Comparison of ENCODE assay signal across 9 cellular contexts in genomic region chr5:160199410-160199911, GRCh38. TPM values are rescaled to one million over a fixed set of nuclear protein-coding genes. Genes with fewer than 3 reads are reported as not detected.
A peak's percentile ranks its signal among the peaks of the same experiment; 100 is the strongest.
DNase-seq lines count a peak whose midpoint lies in the region; ATAC-seq and TF ChIP-seq lines count a peak whose summit lies in the region.
"Had no signal": no experiment of that assay in that cellular context is flagged by ENCODE, and none has a peak within 500 bp of the region (broad histone marks: within the 10 kb centered on the region; RNA-seq: fewer than 3 reads in every experiment).

No MANE protein-coding gene starts in this region.

- no peaks in the 10 kb centered on the region for H4K20me1 ChIP-seq in PC-3 (ENCODE audit: low read length)

- peaks cover 15% of the 10 kb centered on the region for H3K4me1 Mint-ChIP-seq in CD14-positive monocyte
- peaks cover 0 to 11% (median 3%) of the 10 kb centered on the region in 7 donors for H3K4me1 Mint-ChIP-seq in naive thymus-derived CD4-positive, alpha-beta T cell
- H3K4me1 Mint-ChIP-seq in stimulated activated effector memory CD8-positive, alpha-beta T cell treated with anti-CD3 and anti-CD28 coated beads, Interleukin-12 subunit alpha, Interleukin-12 subunit beta, amount 100 ng/mL, for 72 hours, result peaks cover 10% of the 10 kb centered on the region

- POLR2A ChIA-PET in PC-3 (lab: Charles Lee; ENCODE audit: unreplicated experiment), result no interaction called here
- POLR2A ChIA-PET in naive thymus-derived CD4-positive, alpha-beta T cell (lab: Charles Lee), result no interaction called here

- peaks cover 0 to 2% (median 0%) of the 10 kb centered on the region in 7 donors for H3K9me3 Mint-ChIP-seq in CD14-positive monocyte
- no peaks in the 10 kb centered on the region for H3K9me3 Mint-ChIP-seq in naive thymus-derived CD4-positive, alpha-beta T cell
- H3K9me3 Mint-ChIP-seq in stimulated activated effector memory CD8-positive, alpha-beta T cell treated with anti-CD3 and anti-CD28 coated beads, Interleukin-12 subunit alpha, Interleukin-12 subunit beta, amount 100 ng/mL, for 72 hours, result no peaks in the 10 kb centered on the region

- H3K4me2 ChIP-seq in PC-3 (ENCODE audit: low read length), result peak overlapping the region; percentile 82

- TF ChIP-seq CTCF in CD14-positive monocyte (IDR thresholded peaks at IDR 0.05) (peak; percentile 97), PC-3 (conservative IDR thresholded peaks at IDR 0.05; ENCODE audit: low read depth, low read length) (peak; percentile 95)

- H2AFZ ChIP-seq in PC-3 (ENCODE audit: low read length), result peak overlapping the region; percentile 98

- no peak overlapping the region for H3K27ac ChIP-seq in PC-3 (ENCODE audit: low read length)
- no peak overlapping the region for H3K27ac ChIP-seq in naive thymus-derived CD4-positive, alpha-beta T cell (ENCODE audit: low read depth, low read length)

- no peak overlapping the region for H3K27ac Mint-ChIP-seq in CD14-positive monocyte
- H3K27ac Mint-ChIP-seq in naive thymus-derived CD4-positive, alpha-beta T cell, result peak overlapping the region in 2 of 9 donors; percentile 53 to 74
- peak overlapping the region; percentile 58 for H3K27ac Mint-ChIP-seq in stimulated activated effector memory CD8-positive, alpha-beta T cell treated with anti-CD3 and anti-CD28 coated beads, Interleukin-12 subunit alpha, Interleukin-12 subunit beta, amount 100 ng/mL, for 72 hours

- peak overlapping the region; percentile 69 to 84 for H3K4me3 Mint-ChIP-seq in CD14-positive monocyte
- peak overlapping the region; percentile 54 to 88 (median 78) for H3K4me3 Mint-ChIP-seq in naive thymus-derived CD4-positive, alpha-beta T cell
- H3K4me3 Mint-ChIP-seq in stimulated activated effector memory CD8-positive, alpha-beta T cell treated with anti-CD3 and anti-CD28 coated beads, Interleukin-12 subunit alpha, Interleukin-12 subunit beta, amount 100 ng/mL, for 72 hours, result peak overlapping the region; percentile 74

- H3K9ac ChIP-seq in PC-3 (ENCODE audit: low read length), result 0 out of 2 replicates have a peak overlapping the region, but pooled peaks have one; percentile 15

- peaks cover 4% of the 10 kb centered on the region; the same call in 1 of the 2 replicates for H3K4me1 ChIP-seq in PC-3 (ENCODE audit: insufficient read depth, low read length)
- peaks cover 0 to 3% of the 10 kb centered on the region in 2 donors for H3K4me1 ChIP-seq in naive thymus-derived CD4-positive, alpha-beta T cell (ENCODE audit: control insufficient read depth in 2 of 2, insufficient read depth in 2 of 2, low read length in 2 of 2)

- ATAC-seq in GM19438 (IDR thresholded peaks at IDR 0.05; ENCODE audit: low read depth, unreplicated experiment) (peak; percentile 99), HG03521 (IDR thresholded peaks at IDR 0.05; ENCODE audit: unreplicated experiment) (peak; percentile 95), PC-3 (peak; percentile 100)
- peak; percentile 93 for ATAC-seq in naive thymus-derived CD4-positive, alpha-beta T cell
- ATAC-seq in stimulated activated effector memory CD8-positive, alpha-beta T cell treated with anti-CD3 and anti-CD28 coated beads, Interleukin-12 subunit alpha, Interleukin-12 subunit beta, amount 100 ng/mL, for 72 hours, result peak; percentile 92

- no TSS peak for BruUV-seq in PC-3 (replicated peaks; lab: Mats Ljungman, UMichigan)

- intact Hi-C loops in CD14-positive monocyte (cut with micrococcal nuclease), result loop anchor here in 1 of 2 donors (2.0 kb wide), 1 partner anchor 145 kb away; no protein-coding TSS in a partner anchor
- intact Hi-C loops in PC-3 (cut with micrococcal nuclease), result loop anchor here (1.0 kb wide), 2 partner anchors 146 to 192 kb away; no protein-coding TSS in a partner anchor
- intact Hi-C loops in naive thymus-derived CD4-positive, alpha-beta T cell (cut with micrococcal nuclease), result loop anchor here (1.0 to 2.0 kb wide), 7 partner anchors 80 to 199 kb away; partner anchors contain the start of gene PWWP2A (in 2 of the 2)

- no peaks in the 10 kb centered on the region for H3K36me3 ChIP-seq in PC-3 (ENCODE audit: low read depth, low read length)
- H3K36me3 ChIP-seq in naive thymus-derived CD4-positive, alpha-beta T cell (ENCODE audit: control insufficient read depth in 2 of 3, insufficient read depth in 3 of 3, low read length in 3 of 3), result no peaks in the 10 kb centered on the region

- H3K27me3 Mint-ChIP-seq in CD14-positive monocyte (ENCODE audit: low read depth in 3 of 3), result peaks cover 6 to 15% (median 13%) of the 10 kb centered on the region in 3 donors
- H3K27me3 Mint-ChIP-seq in naive thymus-derived CD4-positive, alpha-beta T cell, result peaks cover 0 to 15% (median 10%) of the 10 kb centered on the region in 5 donors

- CTCF ChIA-PET in PC-3 (lab: Charles Lee), result interaction anchor here (0.6 kb wide), 1 partner anchor 192 kb away, joined by 3 read pairs; no protein-coding TSS in a partner anchor
- CTCF ChIA-PET in naive thymus-derived CD4-positive, alpha-beta T cell (lab: Charles Lee), result interaction anchor here (0.8 to 1.7 kb wide), 3 partner anchors 23 to 177 kb away, joined by 3 to 5 read pairs (median 4); no protein-coding TSS in a partner anchor

- H3K79me2 ChIP-seq in PC-3 (ENCODE audit: low read length), result no peaks in the 10 kb centered on the region

- H3K4me3 ChIP-seq in PC-3 (ENCODE audit: low read length), result peak overlapping the region; percentile 61
- peak overlapping the region; percentile 52 for H3K4me3 ChIP-seq in naive thymus-derived CD4-positive, alpha-beta T cell (ENCODE audit: low read length)

- H3K9me3 ChIP-seq in PC-3 (ENCODE audit: low read length), result no peaks in the 10 kb centered on the region
- no peaks in the 10 kb centered on the region for H3K9me3 ChIP-seq in naive thymus-derived CD4-positive, alpha-beta T cell (ENCODE audit: control insufficient read depth in 2 of 3, low read length in 3 of 3)

- H3F3A ChIP-seq in PC-3 (ENCODE audit: low read length, unreplicated experiment), result no peaks in the 10 kb centered on the region

- no peaks in the 10 kb centered on the region for H3K36me3 Mint-ChIP-seq in CD14-positive monocyte
- H3K36me3 Mint-ChIP-seq in naive thymus-derived CD4-positive, alpha-beta T cell, result no peaks in the 10 kb centered on the region
- H3K36me3 Mint-ChIP-seq in stimulated activated effector memory CD8-positive, alpha-beta T cell treated with anti-CD3 and anti-CD28 coated beads, Interleukin-12 subunit alpha, Interleukin-12 subunit beta, amount 100 ng/mL, for 72 hours, result no peaks in the 10 kb centered on the region

- no peaks in the 10 kb centered on the region for H3K27me3 ChIP-seq in PC-3 (ENCODE audit: low read length)
- no peaks in the 10 kb centered on the region for H3K27me3 ChIP-seq in naive thymus-derived CD4-positive, alpha-beta T cell (ENCODE audit: control insufficient read depth in 2 of 2, insufficient read depth in 2 of 2, low read length in 2 of 2)

- DNase-seq in CD14-positive monocyte (ENCODE audit: low spot score) (peak; percentile 55), PC-3 (peak; percentile 76), fibroblast of gingiva (ENCODE audit: low read depth) (peak; percentile 30)
- peak; percentile 83 to 86 for DNase-seq in activated T-cell treated with anti-CD3 and anti-CD28 coated beads, Interleukin-2, amount 50 U/mL, for 48 hours
- DNase-seq in naive thymus-derived CD4-positive, alpha-beta T cell, result peak; percentile 35 to 86 (median 66)
- peak; percentile 82 to 86 for DNase-seq in stimulated activated effector memory CD8-positive, alpha-beta T cell treated with anti-CD3 and anti-CD28 coated beads, Interleukin-12 subunit alpha, Interleukin-12 subunit beta, amount 100 ng/mL, for 72 hours (ENCODE audit: low spot score in 2 of 2)

- no peaks in the 10 kb centered on the region for H3K9me2 ChIP-seq in PC-3 (replicated peaks; ENCODE audit: low read length)

RNA-seq across cellular contexts. Expression of gene FABP6, which starts 29.8 kb away (rescaled TPM):
- not detected for polyA plus RNA-seq in CD14-positive monocyte
- total RNA-seq in PC-3 (2014; rRNA removed), result 2.0 TPM in 1 of 2 replicates, not detected in the other
- total RNA-seq in naive thymus-derived CD4-positive, alpha-beta T cell, result under 1 TPM in 1 of 5 experiments, not detected in 4; 0.60 TPM
- not detected for polyA plus RNA-seq in naive thymus-derived CD4-positive, alpha-beta T cell
- total RNA-seq: T-helper 1 cell treated with Interleukin-12 subunit alpha and Interleukin-12 subunit beta and Interleukin-4 antibody, amounts not matched to agents 30 ng/mL and 1 ng/mL, for 36 hours had no signal

Comparison
In these comparisons a context has a peak if more than half of its experiments do, and no peak if none do; other contexts are left out.
1. DNase-seq: peak in every context shown above with its lines; median percentile 84 in activated T-cell treated with anti-CD3 and anti-CD28 coated beads, Interleukin-2, amount 50 U/mL, for 48 hours; 84 in stimulated activated effector memory CD8-positive, alpha-beta T cell treated with anti-CD3 and anti-CD28 coated beads, Interleukin-12 subunit alpha, Interleukin-12 subunit beta, amount 100 ng/mL, for 72 hours; 76 in PC-3; 66 in naive thymus-derived CD4-positive, alpha-beta T cell; 55 in CD14-positive monocyte; 30 in fibroblast of gingiva.